ENCODE assay signal across 16 cellular contexts in the genomic region with DNA sequence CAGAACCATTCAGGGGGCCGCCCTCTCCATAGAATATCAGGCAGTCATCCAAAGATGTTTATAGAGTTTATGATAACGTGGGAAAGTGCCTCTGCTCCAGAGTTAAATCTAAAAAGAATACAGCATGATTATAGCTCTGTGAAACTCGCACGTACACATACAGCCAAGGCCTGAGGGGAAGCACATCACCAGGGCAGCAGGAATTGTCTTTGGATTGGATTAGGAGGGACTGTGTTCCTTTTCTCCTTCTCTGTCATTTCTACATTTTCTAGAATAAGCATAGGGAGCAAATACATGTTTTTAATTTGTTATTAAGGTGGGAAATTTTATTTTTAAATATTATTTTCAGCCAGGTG. TPM values are rescaled to one million over a fixed set of nuclear protein-coding genes. Genes with fewer than 3 reads are reported as not detected.
A peak's percentile ranks its signal among the peaks of the same experiment; 100 is the strongest.
DNase-seq lines count a peak whose midpoint lies in the region; ATAC-seq and TF ChIP-seq lines count a peak whose summit lies in the region.
"Had no signal": no experiment of that assay in that cellular context is flagged by ENCODE, and none has a peak within 500 bp of the region (broad histone marks: within the 10 kb centered on the region; RNA-seq: fewer than 3 reads in every experiment).

No MANE protein-coding gene starts in this region.

- H3K36me3 ChIP-seq in esophagus (ENCODE audit: control insufficient read depth in 2 of 2, insufficient read depth in 2 of 2, low read length in 1 of 2) (no peaks in the 10 kb centered on the region), muscle layer of duodenum (ENCODE audit: control insufficient read depth in 1 of 2, insufficient read depth in 2 of 2, low read length in 2 of 2) (peaks cover 0 to 18% of the 10 kb centered on the region in 2 donors)

- POLR2A ChIA-PET in RWPE1 (lab: Yijun Ruan, JAX; ENCODE audit: low non-redundant PET): no interaction called here

- CTCF ChIA-PET in RWPE1 (lab: Yijun Ruan, JAX): interaction anchor here (1.2 kb wide), 1 partner anchor 27 kb away, joined by 3 read pairs; the partner anchor contains the start of gene EEF2K

- no peak for TF ChIP-seq CTCF in 22Rv1 (IDR thresholded peaks at IDR 0.05)
- no peak for TF ChIP-seq CTCF in RWPE1 (conservative IDR thresholded peaks at IDR 0.05; ENCODE audit: low read depth)

- H3K9me3 ChIP-seq in esophagus (ENCODE audit: control insufficient read depth in 2 of 2, insufficient read depth in 1 of 2, low read depth in 1 of 2, low read length in 1 of 2) (no peaks in the 10 kb centered on the region), muscle layer of duodenum (ENCODE audit: control insufficient read depth in 1 of 2, low read length in 2 of 2) (no peaks in the 10 kb centered on the region)
- H3K9me3 ChIP-seq: adrenal gland, heart right ventricle had no signal

- H3K27ac ChIP-seq in 22Rv1: peak overlapping the region; percentile 97
- H3K27ac ChIP-seq in RWPE1: peak overlapping the region; percentile 88
- H3K27ac ChIP-seq in esophagus (ENCODE audit: low read depth in 2 of 2, low read length in 1 of 2): peak overlapping the region; percentile 73 to 89
- peak overlapping the region; percentile 72 for H3K27ac ChIP-seq in muscle layer of duodenum (ENCODE audit: low read length)
- H3K27ac ChIP-seq: adrenal gland had no signal

- 42 to 47% methylated on average over 4 of the region's 4 CpGs for WGBS in esophagus, 2 donors

- no peaks in the 10 kb centered on the region for H3K4me1 ChIP-seq in esophagus (ENCODE audit: control insufficient read depth in 2 of 2, insufficient read depth in 2 of 2, low read length in 1 of 2)
- H3K4me1 ChIP-seq in muscle layer of duodenum (ENCODE audit: control insufficient read depth in 1 of 2, insufficient read depth in 2 of 2, low read length in 2 of 2): no peaks in the 10 kb centered on the region

- H3K27me3 ChIP-seq in esophagus (ENCODE audit: control insufficient read depth in 1 of 2, insufficient read depth in 2 of 2, low read length in 2 of 2) (no peaks in the 10 kb centered on the region), muscle layer of duodenum (ENCODE audit: low read depth, low read length) (no peaks in the 10 kb centered on the region)
- H3K27me3 ChIP-seq: adrenal gland, heart right ventricle had no signal

- H3K4me3 ChIP-seq in esophagus (ENCODE audit: low read depth in 1 of 2, low read length in 2 of 2) (no peak overlapping the region), muscle layer of duodenum (ENCODE audit: low read depth in 1 of 2, low read length in 2 of 2) (no peak overlapping the region)
- H3K4me3 ChIP-seq: adrenal gland, heart right ventricle had no signal

- ATAC-seq in GM21360 (IDR thresholded peaks at IDR 0.05; ENCODE audit: unreplicated experiment): no peak

- DNase-seq in RWPE1 (ENCODE audit: low spot score): no peak
- DNase-seq in GOT3 (lab: John Stamatoyannopoulos, UW): no peak
- no peak for DNase-seq in NCI-H2171 treated with DMSO at 0.1 percent for 48 hours (lab: John Stamatoyannopoulos, UW)
- DNase-seq in activated naive CD4-positive, alpha-beta T cell treated with anti-CD3 and anti-CD28 coated beads, Interleukin-2, amount 50 U/mL, for 16 hours: no peak
- DNase-seq: activated CD4-positive, alpha-beta T cell treated with anti-CD3 and anti-CD28 coated beads for 1 hour; activated effector memory CD4-positive, alpha-beta T cell treated with anti-CD3 and anti-CD28 coated beads, Interleukin-2, amount 50 U/mL, for 16 hours; CD4-positive, alpha-beta memory T cell; endodermal cell; heart right ventricle; immature natural killer cell; NCI-H1436 had no signal

RNA-seq across cellular contexts. Expression of gene EEF2K, which starts 26.9 kb away (rescaled TPM):
- polyA plus RNA-seq in esophagus: 1 to 10 TPM; 4.6 to 6.9 TPM
